1 cellular context compared by ENCODE assay signal in genomic region chr3:101011086-101011485, GRCh38.
TF ChIP-seq lines count a peak whose summit lies in the region.

No MANE protein-coding gene starts in this region.

TF ChIP-seq in IMR-90, 13 proteins besides CTCF, POLR2A, EP300 and RAD21:
- TF ChIP-seq ELK1 (IDR thresholded peaks at IDR 0.05; ENCODE audit: borderline replicate concordance, low read depth, low read length): no peak
- TF ChIP-seq SMC3 (IDR thresholded peaks at IDR 0.05; ENCODE audit: low read depth, low read length): no peak
- TF ChIP-seq BHLHE40 (IDR thresholded peaks at IDR 0.05; ENCODE audit: low read depth, low read length): no peak
- TF ChIP-seq CEBPB (IDR thresholded peaks at IDR 0.05; ENCODE audit: low read depth, low read length): no peak
- TF ChIP-seq CHD1 (IDR thresholded peaks at IDR 0.05; ENCODE audit: low read depth, low read length): no peak
- no peak for TF ChIP-seq FOS (IDR thresholded peaks at IDR 0.05; ENCODE audit: low read depth, low read length)
- no peak for TF ChIP-seq RCOR1 (IDR thresholded peaks at IDR 0.05; ENCODE audit: insufficient replicate concordance, low read length)
- no peak for TF ChIP-seq USF2 (IDR thresholded peaks at IDR 0.05; ENCODE audit: low read depth, low read length)
